34 cellular contexts compared by ENCODE assay signal in the genomic region with DNA sequence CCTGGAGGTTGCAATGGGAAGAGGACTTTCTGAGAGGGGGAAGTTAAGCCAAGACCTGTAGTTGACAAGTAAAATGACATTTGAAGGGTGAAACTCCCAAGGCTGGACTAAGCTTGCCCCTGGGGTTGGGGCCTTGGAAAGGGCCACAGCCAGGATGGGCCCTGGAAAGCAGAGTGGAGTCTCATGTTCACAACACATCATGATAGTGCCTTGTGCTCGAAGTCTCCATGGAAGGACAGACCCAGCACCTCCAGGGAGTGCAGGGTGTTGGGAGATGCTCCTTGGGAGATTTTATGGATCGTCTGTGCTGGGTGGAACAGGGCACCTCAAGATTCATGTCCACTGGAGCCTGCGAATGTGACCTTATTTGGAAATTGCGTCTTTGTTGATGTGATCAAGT. TPM values are rescaled to one million over a fixed set of nuclear protein-coding genes. Genes with fewer than 3 reads are reported as not detected.
"Had no signal": no experiment of that assay in that cellular context is flagged by ENCODE, and none has a peak within 500 bp of the region (broad histone marks: within the 10 kb centered on the region; RNA-seq: fewer than 3 reads in every experiment).

No MANE protein-coding gene starts in this region.

- H3K27ac ChIP-seq: colonic mucosa, epithelial cell of prostate, gastrocnemius medialis, left lung, neutrophil, psoas muscle, thoracic aorta, tibial nerve, upper lobe of left lung, vagina had no signal

- H3K4me3 ChIP-seq: colonic mucosa, gastrocnemius medialis, left lung, mucosa of descending colon, psoas muscle, smooth muscle cell, thoracic aorta, tibial nerve, upper lobe of left lung, vagina had no signal

- ATAC-seq: esophagus mucosa; gastrocnemius medialis; left cardiac atrium; left lung; mucosa of descending colon; natural killer cell treated with Interleukin-12 subunit alpha and Interleukin-12 subunit beta and Interleukin-15 and Interleukin-18, amount 100 ng/mL, for 72 hours; psoas muscle; right cardiac atrium; stimulated activated effector memory CD8-positive, alpha-beta T cell treated with anti-CD3 and anti-CD28 coated beads, Interleukin-12 subunit alpha, Interleukin-12 subunit beta, amount 100 ng/mL, for 72 hours; stimulated activated naive CD8-positive, alpha-beta T cell treated with anti-CD3 and anti-CD28 coated beads, Interleukin-15, Interleukin-2, amounts not matched to agents 100 U/mL and 50 U/mL, for 24 hours had no signal

- H3K36me3 ChIP-seq: colonic mucosa, gastrocnemius medialis, left lung, neutrophil, thoracic aorta, tibial nerve, upper lobe of left lung, vagina had no signal

- H3K4me2 ChIP-seq: smooth muscle cell had no signal

- H3K27me3 ChIP-seq: colonic mucosa, tibial nerve, vagina had no signal

- DNase-seq: colonic mucosa; effector CD8-positive, alpha-beta T cell; endodermal cell; foreskin fibroblast; gastrocnemius medialis; left cardiac atrium; mesenchymal stem cell; mucosa of descending colon; naive B cell; right cardiac atrium; stimulated activated CD4-positive, alpha-beta T cell treated with anti-CD3 and anti-CD28 coated beads, Interleukin-2, amount 100 ng/mL, for 24 hours; stimulated activated CD4-positive, alpha-beta T cell treated with anti-CD3 and anti-CD28 coated beads, Interleukin-4, amount 100 ng/mL, for 24 hours; stimulated activated naive CD8-positive, alpha-beta T cell treated with anti-CD3 and anti-CD28 coated beads, Interleukin-15, Interleukin-2, amounts not matched to agents 100 U/mL and 50 U/mL, for 24 hours had no signal

- H3K4me1 ChIP-seq: colonic mucosa, gastrocnemius medialis, left lung, psoas muscle, upper lobe of left lung, vagina had no signal

- H3K9me3 ChIP-seq: colonic mucosa, gastrocnemius medialis, left lung, mucosa of descending colon, neutrophil, psoas muscle, thoracic aorta, tibial nerve, upper lobe of left lung, vagina had no signal

RNA-seq across cellular contexts. Expression of a gene that starts 55.6 kb away (rescaled TPM):
- total RNA-seq: chondrocyte; colonic mucosa; endodermal cell; esophagus mucosa; gastrocnemius medialis; glomerular endothelial cell; kidney epithelial cell; left cardiac atrium; left lung; lower leg skin; lung microvascular endothelial cell; mesothelial cell of epicardium; mucosa of descending colon; natural killer cell treated with Interleukin-12 subunit alpha and Interleukin-12 subunit beta and Interleukin-15 and Interleukin-18, amount 100 ng/mL, for 72 hours; neural crest cell; osteocyte; psoas muscle; renal cortical epithelial cell; right cardiac atrium; smooth muscle cell; thoracic aorta; tibial nerve; upper lobe of left lung; vagina had no signal
- polyA plus RNA-seq: psoas muscle, right cardiac atrium, smooth muscle cell had no signal
